ENCODE assay signal across 9 cellular contexts in the genomic region with DNA sequence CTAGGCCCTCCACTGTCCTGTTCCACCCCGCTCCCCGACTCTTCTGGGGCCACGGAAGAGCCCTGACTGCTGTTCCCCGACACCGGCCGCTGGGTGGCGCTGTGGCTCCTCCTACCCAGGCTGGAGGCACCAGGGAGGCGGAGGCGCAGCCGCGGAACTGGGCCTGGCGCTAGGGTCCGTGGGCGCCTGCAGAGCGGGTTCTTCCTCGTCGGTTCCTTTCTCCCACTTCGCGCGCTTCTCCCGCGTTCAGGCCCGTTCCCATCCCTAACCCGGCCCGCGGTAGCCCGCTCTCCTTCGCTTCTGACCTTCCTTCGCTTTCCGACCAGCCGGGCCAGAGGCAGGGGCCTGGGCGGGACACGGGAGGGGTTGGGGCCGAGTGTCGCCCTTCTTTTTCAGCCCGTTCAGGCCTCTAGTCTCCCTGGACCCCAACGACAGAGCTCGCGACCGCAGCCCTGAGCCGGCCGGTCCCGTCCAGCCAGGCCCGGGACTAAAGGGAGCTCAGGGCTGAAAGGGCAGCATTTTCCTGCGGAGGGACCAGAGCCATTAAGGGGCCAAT. TPM values are rescaled to one million over a fixed set of nuclear protein-coding genes. Genes with fewer than 3 reads are reported as not detected.
DNase-seq lines count a peak whose midpoint lies in the region; ATAC-seq and TF ChIP-seq lines count a peak whose summit lies in the region.
"Had no signal": no experiment of that assay in that cellular context is flagged by ENCODE, and none has a peak within 500 bp of the region (broad histone marks: within the 10 kb centered on the region; RNA-seq: fewer than 3 reads in every experiment).

No MANE protein-coding gene starts in this region.

- 18% methylated on average over 18 of the region's 45 CpGs for WGBS in right lobe of liver (ENCODE audit: insufficient coverage, low coverage, low lambda C conversion rate, missing lambda C conversion rate)

- ATAC-seq in GM21723 (IDR thresholded peaks at IDR 0.05; ENCODE audit: unreplicated experiment), result peak; percentile 92
- peak; percentile 95 to 100 (median 98) for ATAC-seq in right lobe of liver
- ATAC-seq in GM21390 (IDR thresholded peaks at IDR 0.05; ENCODE audit: unreplicated experiment), result no peak

- H3K27ac ChIP-seq in DOHH2 (ENCODE audit: low read depth, low read length) (no peak overlapping the region), right lobe of liver (no peak overlapping the region)
- H3K27ac ChIP-seq: epithelial cell of prostate had no signal

- H3K27me3 ChIP-seq in DOHH2 (ENCODE audit: control insufficient read depth, low read length) (no peaks in the 10 kb centered on the region), MG63 (no peaks in the 10 kb centered on the region), right lobe of liver (no peaks in the 10 kb centered on the region)

- H3K79me2 ChIP-seq in DOHH2 (ENCODE audit: control insufficient read depth, low read length), result no peaks in the 10 kb centered on the region

- no peak overlapping the region for H3K4me2 ChIP-seq in DOHH2 (ENCODE audit: low read length)

- H3K9me3 ChIP-seq in DOHH2 (ENCODE audit: control insufficient read depth, insufficient read depth, low read length) (no peaks in the 10 kb centered on the region), MG63 (no peaks in the 10 kb centered on the region), right lobe of liver (no peaks in the 10 kb centered on the region)

- H3F3A ChIP-seq in DOHH2 (ENCODE audit: control insufficient read depth, insufficient read depth), result no peaks in the 10 kb centered on the region

- TF ChIP-seq CTCF in DOHH2 (IDR thresholded peaks at IDR 0.05; ENCODE audit: low read depth, low read length, poor library complexity, severe bottlenecking) (peak; percentile 59), right lobe of liver (IDR thresholded peaks at IDR 0.05) (peak; percentile 69 to 83 (median 74))

- DNase-seq in MG63 (peak; percentile 38), dedifferentiated amniotic fluid mesenchymal stem cell (ENCODE audit: extremely low spot score) (peak; percentile 36), right lobe of liver (peak; percentile 77 to 80 (median 78))
- DNase-seq in activated CD4-positive, alpha-beta T cell treated with anti-CD3 and anti-CD28 coated beads, Interleukin-2, amount 50 U/mL, for 1 hour, result peak; percentile 76
- DNase-seq in stimulated activated CD4-positive, alpha-beta T cell treated with anti-CD3 and anti-CD28 coated beads, TNF-alpha, amount 100 ng/mL, for 1 hour (ENCODE audit: low read depth in 3 of 3, low spot score in 1 of 3), result peak; percentile 12 to 65 (median 32)

- intact Hi-C loops in right lobe of liver (cut with DNase I), result loop anchor here in 1 of 2 donors (5.0 kb wide), 1 partner anchor 79 kb away; the partner anchor contains the start of gene EDA

- H3K36me3 ChIP-seq in DOHH2 (ENCODE audit: control insufficient read depth, low read length) (no peaks in the 10 kb centered on the region), MG63 (no peaks in the 10 kb centered on the region), right lobe of liver (no peaks in the 10 kb centered on the region)

- no peaks in the 10 kb centered on the region for H3K9me2 ChIP-seq in DOHH2 (replicated peaks; ENCODE audit: control insufficient read depth, low read length)

- TF ChIP-seq POLR2A in right lobe of liver (IDR thresholded peaks at IDR 0.05), result no peak

- H3K4me3 ChIP-seq in DOHH2 (ENCODE audit: low read length), result no peak overlapping the region
- no peak overlapping the region for H3K4me3 ChIP-seq in MG63
- peak overlapping the region; percentile 25 to 42 (median 31) for H3K4me3 ChIP-seq in right lobe of liver

- H4K20me1 ChIP-seq in DOHH2 (ENCODE audit: control insufficient read depth, insufficient read depth, low read depth, low read length), result no peaks in the 10 kb centered on the region

- H3K4me1 ChIP-seq in DOHH2 (ENCODE audit: control insufficient read depth, low read length) (no peaks in the 10 kb centered on the region), right lobe of liver (no peaks in the 10 kb centered on the region)

RNA-seq across cellular contexts. Expression of gene NALF2, which starts 34.3 kb away (rescaled TPM):
- total RNA-seq in MG63 (2014; rRNA removed; shearing (Covaris generic); ENCODE audit: low replicate concordance), result not detected in 2 replicates
- under 1 TPM; 0.13 to 0.40 (median 0.20) TPM for total RNA-seq in right lobe of liver

Comparison
In these comparisons a context has a peak if more than half of its experiments do, and no peak if none do; other contexts are left out.
1. H3K4me3 ChIP-seq: peak in right lobe of liver (3 of 3); none in DOHH2 (single experiment) and MG63 (single experiment).
2. Peak in every context shown above with its lines, with median percentiles within 50 percentile points of each other: DNase-seq.